Comparison of ENCODE assay signal across 15 cellular contexts in the genomic region with DNA sequence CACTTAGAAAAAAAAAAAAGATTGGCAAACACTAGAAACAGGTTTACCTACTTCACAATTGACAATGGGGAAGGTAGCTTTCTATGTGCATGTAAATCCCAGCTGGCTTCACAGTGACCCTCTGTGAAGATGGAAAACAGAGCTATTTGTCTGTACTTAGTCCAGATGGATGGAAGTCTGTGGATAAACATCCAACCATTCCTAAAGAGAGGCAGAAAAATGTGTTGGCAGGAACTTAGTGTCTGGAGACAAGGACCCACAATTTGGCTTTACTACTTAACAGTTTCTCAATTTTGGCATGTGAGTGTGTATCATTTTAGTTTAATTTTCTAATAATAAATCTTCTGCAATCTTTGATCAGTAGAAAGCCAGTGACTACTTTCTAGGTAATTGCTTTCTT.
DNase-seq lines count a peak whose midpoint lies in the region; TF ChIP-seq lines count a peak whose summit lies in the region.
"Had no signal": no experiment of that assay in that cellular context is flagged by ENCODE, and none has a peak within 500 bp of the region (broad histone marks: within the 10 kb centered on the region; RNA-seq: fewer than 3 reads in every experiment).

No MANE protein-coding gene starts in this region.

- no peaks in the 10 kb centered on the region for H3K4me1 Mint-ChIP-seq in activated T-helper 2 cell treated with anti-CD3 and anti-CD28 coated beads, Interferon-gamma antibody, Interleukin-2, Interleukin-4, amounts not matched to agents 10 μg/mL and 5 μg/mL and 100 μg/mL, durations not matched to agents 14 hours and 24 hours and 36 hours (ENCODE audit: low read depth)

- H3K36me3 ChIP-seq in thyroid gland (no peaks in the 10 kb centered on the region), tibial nerve (no peaks in the 10 kb centered on the region)
- H3K36me3 ChIP-seq: BE2C, HAP-1 had no signal

- H3K4me1 ChIP-seq in thyroid gland (no peaks in the 10 kb centered on the region), tibial nerve (no peaks in the 10 kb centered on the region)
- H3K4me1 ChIP-seq: BE2C, HAP-1 had no signal

- TF ChIP-seq EP300 in tibial nerve (IDR thresholded peaks at IDR 0.05), result no peak

- no peak for TF ChIP-seq POLR2A in thyroid gland (IDR thresholded peaks at IDR 0.05)
- TF ChIP-seq POLR2A in tibial nerve (IDR thresholded peaks at IDR 0.05), result no peak

- H3K27ac ChIP-seq in thyroid gland (no peak overlapping the region), tibial nerve (no peak overlapping the region)
- H3K27ac ChIP-seq: C4-2B had no signal

- peaks cover 15% of the 10 kb centered on the region for H3K9me3 Mint-ChIP-seq in activated T-helper 2 cell treated with anti-CD3 and anti-CD28 coated beads, Interferon-gamma antibody, Interleukin-2, Interleukin-4, amounts not matched to agents 10 μg/mL and 5 μg/mL and 100 μg/mL, durations not matched to agents 14 hours and 24 hours and 36 hours

- H3K4me3 ChIP-seq in thyroid gland (replicated peaks in 1 of 3), result no peak overlapping the region
- no peak overlapping the region for H3K4me3 ChIP-seq in tibial nerve
- H3K4me3 ChIP-seq: HAP-1 had no signal

- no peaks in the 10 kb centered on the region for H3K27me3 Mint-ChIP-seq in activated T-helper 2 cell treated with anti-CD3 and anti-CD28 coated beads, Interferon-gamma antibody, Interleukin-2, Interleukin-4, amounts not matched to agents 10 μg/mL and 5 μg/mL and 100 μg/mL, durations not matched to agents 14 hours and 24 hours and 36 hours (ENCODE audit: low read depth)

- H3K9me3 ChIP-seq in thyroid gland (no peaks in the 10 kb centered on the region), tibial nerve (peaks cover 0 to 3% (median 0%) of the 10 kb centered on the region in 4 donors)
- H3K9me3 ChIP-seq: BE2C, HAP-1 had no signal

- DNase-seq in NCI-H345 (lab: John Stamatoyannopoulos, UW), result peak; percentile 42
- DNase-seq in NCI-H345 treated with DMSO at 0.1 percent for 48 hours (lab: John Stamatoyannopoulos, UW; ENCODE audit: unreplicated experiment), result no peak
- DNase-seq in DMS53 (lab: John Stamatoyannopoulos, UW), result peak; percentile 82
- peak; percentile 33 for DNase-seq in NCI-H446 treated with DMSO at 0.1 percent for 48 hours (lab: John Stamatoyannopoulos, UW)
- DNase-seq in cerebellum (ENCODE audit: low spot score), result peak; percentile 3
- no peak for DNase-seq in thyroid gland
- DNase-seq in tibial nerve (ENCODE audit: low spot score in 2 of 2), result no peak
- no peak for DNase-seq in activated T-helper 2 cell treated with anti-CD3 and anti-CD28 coated beads, Interferon-gamma antibody, Interleukin-2, Interleukin-4, amounts not matched to agents 10 μg/mL and 5 μg/mL and 100 μg/mL, durations not matched to agents 14 hours and 24 hours and 36 hours (ENCODE audit: low spot score)
- DNase-seq: BE2C; CD8-positive, alpha-beta T cell; COR-L47; DMS79; GOT3 had no signal

- H3K36me3 Mint-ChIP-seq in activated T-helper 2 cell treated with anti-CD3 and anti-CD28 coated beads, Interferon-gamma antibody, Interleukin-2, Interleukin-4, amounts not matched to agents 10 μg/mL and 5 μg/mL and 100 μg/mL, durations not matched to agents 14 hours and 24 hours and 36 hours (ENCODE audit: low read depth), result no peaks in the 10 kb centered on the region
- H3K36me3 Mint-ChIP-seq: CD8-positive, alpha-beta T cell had no signal

- H3K27me3 ChIP-seq in thyroid gland, result no peaks in the 10 kb centered on the region
- no peaks in the 10 kb centered on the region for H3K27me3 ChIP-seq in tibial nerve
- H3K27me3 ChIP-seq: BE2C had no signal

- intact Hi-C loops in thyroid gland (cut with DNase I), result no loop called here
- intact Hi-C loops in activated T-helper 2 cell treated with anti-CD3 and anti-CD28 coated beads, Interferon-gamma antibody, Interleukin-2, Interleukin-4, amounts not matched to agents 10 μg/mL and 5 μg/mL and 100 μg/mL, durations not matched to agents 14 hours and 24 hours and 36 hours (cut with micrococcal nuclease), result no loop called here

- no peak overlapping the region for H3K27ac Mint-ChIP-seq in activated T-helper 2 cell treated with anti-CD3 and anti-CD28 coated beads, Interferon-gamma antibody, Interleukin-2, Interleukin-4, amounts not matched to agents 10 μg/mL and 5 μg/mL and 100 μg/mL, durations not matched to agents 14 hours and 24 hours and 36 hours
- H3K27ac Mint-ChIP-seq: CD8-positive, alpha-beta T cell had no signal

- H3K4me3 Mint-ChIP-seq in activated T-helper 2 cell treated with anti-CD3 and anti-CD28 coated beads, Interferon-gamma antibody, Interleukin-2, Interleukin-4, amounts not matched to agents 10 μg/mL and 5 μg/mL and 100 μg/mL, durations not matched to agents 14 hours and 24 hours and 36 hours (ENCODE audit: low read depth), result no peak overlapping the region
- H3K4me3 Mint-ChIP-seq: CD8-positive, alpha-beta T cell had no signal

- TF ChIP-seq CTCF in thyroid gland (IDR thresholded peaks at IDR 0.05), result no peak
- TF ChIP-seq CTCF in tibial nerve (IDR thresholded peaks at IDR 0.05), result no peak

Comparison
In these comparisons a context has a peak if more than half of its experiments do, and no peak if none do; other contexts are left out.
1. DNase-seq: peak in NCI-H345 (single experiment), DMS53 (single experiment), NCI-H446 treated with DMSO at 0.1 percent for 48 hours (single experiment) and cerebellum (single experiment); none in NCI-H345 treated with DMSO at 0.1 percent for 48 hours (single experiment), thyroid gland (0 of 2), tibial nerve (0 of 2) and activated T-helper 2 cell treated with anti-CD3 and anti-CD28 coated beads, Interferon-gamma antibody, Interleukin-2, Interleukin-4, amounts not matched to agents 10 μg/mL and 5 μg/mL and 100 μg/mL, durations not matched to agents 14 hours and 24 hours and 36 hours (single experiment).